In the genomic region with DNA sequence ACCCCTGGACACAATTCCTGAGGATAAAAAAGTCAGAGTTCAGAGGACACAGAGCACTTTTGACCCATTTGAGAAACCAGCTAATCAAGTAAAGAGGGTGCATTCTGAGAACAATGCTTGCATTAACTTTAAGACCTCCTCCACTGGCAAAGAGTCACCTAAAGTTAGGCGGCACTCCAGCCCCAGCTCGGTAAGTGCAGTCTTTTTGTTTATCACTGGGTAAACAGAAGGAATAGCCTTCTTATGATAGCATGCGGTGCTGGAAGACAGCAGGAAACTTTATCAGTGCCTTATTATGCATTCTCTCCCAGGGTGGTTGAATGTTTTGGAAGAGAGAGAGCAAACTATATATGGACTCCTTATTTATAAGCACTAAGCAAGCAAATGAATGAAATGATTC, we compare ENCODE assay signal across 11 cellular contexts.
DNase-seq lines count a peak whose midpoint lies in the region; FAIRE-seq and TF ChIP-seq lines count a peak whose summit lies in the region.
"Had no signal": no experiment of that assay in that cellular context is flagged by ENCODE, and none has a peak within 500 bp of the region (broad histone marks: within the 10 kb centered on the region; RNA-seq: fewer than 3 reads in every experiment).

No MANE protein-coding gene starts in this region.

- no peak overlapping the region for H3K4me3 ChIP-seq in fibroblast of villous mesenchyme (ENCODE audit: low read depth, low read length)
- H3K4me3 ChIP-seq: colonic mucosa, lower lobe of right lung had no signal

- no peak for DNase-seq in GM12891 (ENCODE audit: insufficient read length, low spot score)
- peak; percentile 78 for DNase-seq in NCI-H69 (lab: John Stamatoyannopoulos, UW)
- peak; percentile 42 for DNase-seq in fibroblast of villous mesenchyme (ENCODE audit: low read depth)
- peak; percentile 30 for DNase-seq in renal cortical epithelial cell (ENCODE audit: low read depth)
- no peak for DNase-seq in dermis blood vessel endothelial cell
- DNase-seq in activated T-cell treated with anti-CD3 and anti-CD28 coated beads, Interleukin-2, amount 50 U/mL, for 1 hour, result no peak
- DNase-seq in HuH-7 (ENCODE audit: low spot score), result no peak
- no peak for DNase-seq in AML-193 (lab: John Stamatoyannopoulos, UW)
- DNase-seq: colonic mucosa, lower lobe of right lung, NCI-H510A had no signal

- TF ChIP-seq CTCF in fibroblast of villous mesenchyme (IDR thresholded peaks at IDR 0.05; ENCODE audit: insufficient read depth, low read depth, low read length), result no peak

- no peak for TF ChIP-seq POLR2A in GM12891 (IDR thresholded peaks at IDR 0.05; ENCODE audit: low read depth, low read length)

- FAIRE-seq in GM12891 (lab: Jason Lieb, UNC), result peak; percentile 23

TF ChIP-seq in GM12891, 5 proteins besides CTCF, POLR2A, EP300 and RAD21:
- TF ChIP-seq POU2F2 (IDR thresholded peaks at IDR 0.05; ENCODE audit: low read depth, low read length), result no peak
- TF ChIP-seq POLR2AphosphoS5 (IDR thresholded peaks at IDR 0.05; ENCODE audit: low read depth, low read length), result no peak
- TF ChIP-seq PAX5 (IDR thresholded peaks at IDR 0.05; ENCODE audit: insufficient read depth, low read length, severe bottlenecking), result no peak
- no peak for TF ChIP-seq SPI1 (IDR thresholded peaks at IDR 0.05; ENCODE audit: low read depth, low read length)
- TF ChIP-seq TAF1 (IDR thresholded peaks at IDR 0.05; ENCODE audit: low read depth, low read length), result no peak

Comparison
In these comparisons a context has a peak if more than half of its experiments do, and no peak if none do; other contexts are left out.
1. DNase-seq: peak in NCI-H69 (single experiment), fibroblast of villous mesenchyme (single experiment) and renal cortical epithelial cell (single experiment); none in GM12891 (single experiment), dermis blood vessel endothelial cell (single experiment), activated T-cell treated with anti-CD3 and anti-CD28 coated beads, Interleukin-2, amount 50 U/mL, for 1 hour (single experiment), HuH-7 (single experiment) and AML-193 (0 of 2).